ENCODE assay signal across 1 cellular context in the genomic region with DNA sequence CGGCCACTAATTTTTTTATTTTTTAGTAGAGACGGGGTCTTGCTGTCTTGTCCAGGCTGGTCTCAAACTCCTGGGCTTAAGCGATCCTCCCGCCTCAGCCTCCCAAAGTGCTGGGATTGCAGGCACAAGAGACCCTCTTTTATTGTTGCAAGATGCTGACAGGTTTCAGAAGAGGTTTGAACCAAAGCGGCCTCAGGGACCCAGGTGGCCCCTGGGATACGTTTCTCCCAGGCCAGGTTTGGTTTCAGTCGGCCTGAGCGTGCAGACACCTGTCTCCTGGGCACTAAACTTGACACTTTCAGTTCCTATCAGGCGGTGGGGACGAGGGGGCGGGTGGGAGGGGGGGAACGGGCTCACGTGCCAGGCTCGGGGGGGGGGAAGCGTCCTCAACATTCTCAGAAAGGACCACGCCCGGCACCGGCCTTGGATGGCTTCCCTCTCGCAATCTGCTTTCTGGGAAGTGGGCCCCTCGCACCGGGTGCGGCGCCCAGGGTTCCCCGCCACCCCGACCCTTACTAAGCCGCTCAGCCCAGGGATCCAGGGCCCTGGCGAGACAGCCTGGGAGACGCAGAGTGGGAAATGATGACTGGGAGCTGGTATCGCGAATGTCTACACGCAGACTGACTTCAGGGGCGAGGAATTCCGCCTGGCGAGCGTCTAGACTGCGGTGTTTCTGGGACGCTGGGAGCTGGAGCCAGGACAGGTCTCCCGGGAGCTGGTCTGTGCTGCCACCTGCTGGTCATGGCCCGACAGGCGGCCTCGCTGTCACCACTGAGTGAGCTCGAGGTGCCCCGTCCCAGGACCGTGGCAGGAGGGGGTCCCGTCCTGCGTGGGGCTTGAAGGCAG.
TF ChIP-seq lines count a peak whose summit lies in the region.

No MANE protein-coding gene starts in this region.

TF ChIP-seq in IMR-90, 13 proteins besides CTCF, POLR2A, EP300 and RAD21 (continued from another document):
- peak; percentile 39; the same call in 1 of the 2 replicates for TF ChIP-seq MAFK (IDR thresholded peaks at IDR 0.05; ENCODE audit: low read depth, low read length)
- peak; percentile 57; the same call in 1 of the 2 replicates for TF ChIP-seq BHLHE40 (IDR thresholded peaks at IDR 0.05; ENCODE audit: low read depth, low read length)
- TF ChIP-seq MXI1 (IDR thresholded peaks at IDR 0.05; ENCODE audit: borderline replicate concordance, low read depth, low read length) = peak; percentile 44; the same call in 1 of the 2 replicates
- TF ChIP-seq SMC3 (IDR thresholded peaks at IDR 0.05; ENCODE audit: low read depth, low read length) = peak; percentile 94
- TF ChIP-seq NFE2L2 (IDR thresholded peaks at IDR 0.05; ENCODE audit: low read depth, low read length) = peak; percentile 27; the same call in 1 of the 2 replicates
- TF ChIP-seq CEBPB (IDR thresholded peaks at IDR 0.05; ENCODE audit: low read depth, low read length) = no peak
- TF ChIP-seq, protein P1, sequence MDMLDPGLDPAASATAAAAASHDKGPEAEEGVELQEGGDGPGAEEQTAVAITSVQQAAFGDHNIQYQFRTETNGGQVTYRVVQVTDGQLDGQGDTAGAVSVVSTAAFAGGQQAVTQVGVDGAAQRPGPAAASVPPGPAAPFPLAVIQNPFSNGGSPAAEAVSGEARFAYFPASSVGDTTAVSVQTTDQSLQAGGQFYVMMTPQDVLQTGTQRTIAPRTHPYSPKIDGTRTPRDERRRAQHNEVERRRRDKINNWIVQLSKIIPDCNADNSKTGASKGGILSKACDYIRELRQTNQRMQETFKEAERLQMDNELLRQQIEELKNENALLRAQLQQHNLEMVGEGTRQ (IDR thresholded peaks at IDR 0.05; ENCODE audit: low read depth, low read length) = no peak
- TF ChIP-seq RCOR1 (IDR thresholded peaks at IDR 0.05; ENCODE audit: insufficient replicate concordance, low read length) = peak; percentile 29
